Comparison of ENCODE assay signal across 10 cellular contexts in the genomic region with DNA sequence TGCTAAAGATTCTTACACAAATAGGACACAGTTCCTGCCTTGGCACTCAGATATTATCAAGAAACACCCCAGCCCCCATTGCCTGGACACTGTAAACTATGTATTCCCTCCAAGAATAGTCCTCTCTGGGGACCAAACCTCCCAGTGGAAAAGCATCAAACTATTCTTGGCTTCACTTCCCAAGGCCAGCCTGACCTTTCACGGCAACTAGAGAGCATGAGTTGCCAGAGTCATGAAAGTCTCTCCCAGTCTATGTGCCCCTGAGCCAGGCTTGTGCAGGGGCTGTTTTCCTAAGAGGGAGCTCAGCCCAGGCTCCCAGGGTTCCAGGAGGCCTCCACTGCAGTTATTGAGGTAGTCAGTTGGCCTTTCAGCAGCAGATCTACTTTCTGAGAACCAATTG.
DNase-seq lines count a peak whose midpoint lies in the region; ATAC-seq and TF ChIP-seq lines count a peak whose summit lies in the region.
"Had no signal": no experiment of that assay in that cellular context is flagged by ENCODE, and none has a peak within 500 bp of the region (broad histone marks: within the 10 kb centered on the region; RNA-seq: fewer than 3 reads in every experiment).

No MANE protein-coding gene starts in this region.

- CTCF ChIA-PET in activated CD8-positive, alpha-beta T cell treated with anti-CD3 and anti-CD28 coated beads, Interleukin-2, amount 10 ng/mL, durations not matched to agents 7 days and 5 days (lab: Charles Lee): interaction anchor here (0.7 to 1.8 kb wide), 6 partner anchors 9 to 397 kb away, joined by 3 to 7 read pairs (median 4); no protein-coding TSS in a partner anchor
- CTCF ChIA-PET in activated CD8-positive, alpha-beta T cell treated with anti-CD3 and anti-CD28 coated beads for 36 hours (lab: Charles Lee): interaction anchor here (1.1 kb wide), 1 partner anchor 339 kb away, joined by 3 read pairs; no protein-coding TSS in a partner anchor
- CTCF ChIA-PET in activated CD4-positive, alpha-beta memory T cell treated with anti-CD3 and anti-CD28 coated beads, Interleukin-2, amount 10 ng/mL, durations not matched to agents 7 days and 5 days (lab: Charles Lee): no interaction called here

- no peaks in the 10 kb centered on the region for H3K27me3 ChIP-seq in thoracic aorta (replicated peaks; ENCODE audit: insufficient read depth)
- no peaks in the 10 kb centered on the region for H3K27me3 ChIP-seq in body of pancreas

- H3K9me3 ChIP-seq in thoracic aorta (no peaks in the 10 kb centered on the region), body of pancreas (no peaks in the 10 kb centered on the region)

- 18 to 32% methylated on average over 1 of the region's 1 CpG for WGBS in body of pancreas, 2 donors

- no peak for TF ChIP-seq POLR2A in body of pancreas (IDR thresholded peaks at IDR 0.05)

- H3K9me3 Mint-ChIP-seq in activated CD8-positive, alpha-beta T cell treated with anti-CD3 and anti-CD28 coated beads, Interleukin-2, amount 10 ng/mL, durations not matched to agents 7 days and 5 days (ENCODE audit: insufficient read depth): no peaks in the 10 kb centered on the region
- no peaks in the 10 kb centered on the region for H3K9me3 Mint-ChIP-seq in activated CD8-positive, alpha-beta T cell treated with anti-CD3 and anti-CD28 coated beads for 36 hours
- no peaks in the 10 kb centered on the region for H3K9me3 Mint-ChIP-seq in activated CD4-positive, alpha-beta memory T cell treated with anti-CD3 and anti-CD28 coated beads, Interleukin-2, amount 10 ng/mL, durations not matched to agents 7 days and 5 days
- H3K9me3 Mint-ChIP-seq: activated T-helper 2 cell treated with anti-CD3 and anti-CD28 coated beads, Interferon-gamma antibody, Interleukin-2, Interleukin-4, amounts not matched to agents 10 μg/mL and 5 μg/mL and 100 μg/mL, durations not matched to agents 14 hours and 24 hours and 36 hours had no signal

- H3K36me3 Mint-ChIP-seq in activated CD8-positive, alpha-beta T cell treated with anti-CD3 and anti-CD28 coated beads, Interleukin-2, amount 10 ng/mL, durations not matched to agents 7 days and 5 days (ENCODE audit: low read depth): peaks cover 13% of the 10 kb centered on the region
- no peaks in the 10 kb centered on the region for H3K36me3 Mint-ChIP-seq in activated CD8-positive, alpha-beta T cell treated with anti-CD3 and anti-CD28 coated beads for 36 hours (ENCODE audit: low read depth)
- peaks cover 17% of the 10 kb centered on the region for H3K36me3 Mint-ChIP-seq in activated CD4-positive, alpha-beta memory T cell treated with anti-CD3 and anti-CD28 coated beads, Interleukin-2, amount 10 ng/mL, durations not matched to agents 7 days and 5 days (ENCODE audit: low read depth)

- H3K27me3 Mint-ChIP-seq in activated CD8-positive, alpha-beta T cell treated with anti-CD3 and anti-CD28 coated beads, Interleukin-2, amount 10 ng/mL, durations not matched to agents 7 days and 5 days (ENCODE audit: low read depth): peaks cover 4% of the 10 kb centered on the region
- peaks cover 1% of the 10 kb centered on the region for H3K27me3 Mint-ChIP-seq in activated CD8-positive, alpha-beta T cell treated with anti-CD3 and anti-CD28 coated beads for 36 hours
- peaks cover 21% of the 10 kb centered on the region for H3K27me3 Mint-ChIP-seq in activated CD4-positive, alpha-beta memory T cell treated with anti-CD3 and anti-CD28 coated beads, Interleukin-2, amount 10 ng/mL, durations not matched to agents 7 days and 5 days

- H3K4me3 ChIP-seq in thoracic aorta: no peak overlapping the region
- H3K4me3 ChIP-seq in body of pancreas: no peak overlapping the region

- ATAC-seq in activated CD8-positive, alpha-beta T cell treated with anti-CD3 and anti-CD28 coated beads, Interleukin-2, amount 10 ng/mL, durations not matched to agents 7 days and 5 days: no peak
- ATAC-seq in activated CD8-positive, alpha-beta T cell treated with anti-CD3 and anti-CD28 coated beads for 36 hours: no peak
- no peak for ATAC-seq in thoracic aorta (ENCODE audit: insufficient number of reproducible peaks, low FRiP score, low read depth)
- no peak for ATAC-seq in body of pancreas

- no peak overlapping the region for H3K27ac Mint-ChIP-seq in activated CD8-positive, alpha-beta T cell treated with anti-CD3 and anti-CD28 coated beads, Interleukin-2, amount 10 ng/mL, durations not matched to agents 7 days and 5 days
- H3K27ac Mint-ChIP-seq in activated CD8-positive, alpha-beta T cell treated with anti-CD3 and anti-CD28 coated beads for 36 hours: no peak overlapping the region
- H3K27ac Mint-ChIP-seq in activated CD4-positive, alpha-beta memory T cell treated with anti-CD3 and anti-CD28 coated beads, Interleukin-2, amount 10 ng/mL, durations not matched to agents 7 days and 5 days: peak overlapping the region; percentile 67
- H3K27ac Mint-ChIP-seq: activated T-helper 2 cell treated with anti-CD3 and anti-CD28 coated beads, Interferon-gamma antibody, Interleukin-2, Interleukin-4, amounts not matched to agents 10 μg/mL and 5 μg/mL and 100 μg/mL, durations not matched to agents 14 hours and 24 hours and 36 hours had no signal

- H3K27ac ChIP-seq in thoracic aorta (peak overlapping the region; percentile 54 to 79), body of pancreas (no peak overlapping the region)

- no peaks in the 10 kb centered on the region for H3K36me3 ChIP-seq in thoracic aorta
- no peaks in the 10 kb centered on the region for H3K36me3 ChIP-seq in body of pancreas (replicated peaks in 1 of 2; ENCODE audit: insufficient read depth in 1 of 2, low read depth in 2 of 2)

- peak overlapping the region; percentile 52 for H3K4me3 Mint-ChIP-seq in activated CD8-positive, alpha-beta T cell treated with anti-CD3 and anti-CD28 coated beads, Interleukin-2, amount 10 ng/mL, durations not matched to agents 7 days and 5 days
- no peak overlapping the region for H3K4me3 Mint-ChIP-seq in activated CD8-positive, alpha-beta T cell treated with anti-CD3 and anti-CD28 coated beads for 36 hours
- no peak overlapping the region for H3K4me3 Mint-ChIP-seq in activated CD4-positive, alpha-beta memory T cell treated with anti-CD3 and anti-CD28 coated beads, Interleukin-2, amount 10 ng/mL, durations not matched to agents 7 days and 5 days

- no peak for DNase-seq in activated CD8-positive, alpha-beta T cell treated with anti-CD3 and anti-CD28 coated beads, Interleukin-2, amount 10 ng/mL, durations not matched to agents 7 days and 5 days
- DNase-seq in activated CD8-positive, alpha-beta T cell treated with anti-CD3 and anti-CD28 coated beads for 36 hours: no peak
- DNase-seq in activated CD4-positive, alpha-beta memory T cell treated with anti-CD3 and anti-CD28 coated beads, Interleukin-2, amount 10 ng/mL, durations not matched to agents 7 days and 5 days: no peak
- DNase-seq in medulla oblongata (ENCODE audit: extremely low spot score): peak; percentile 4
- no peak for DNase-seq in thoracic aorta (ENCODE audit: low spot score)
- DNase-seq in GM19240 (ENCODE audit: insufficient read length, low spot score): no peak
- no peak for DNase-seq in SIG-M5 (lab: John Stamatoyannopoulos, UW)
- no peak for DNase-seq in body of pancreas
- DNase-seq: MV-4-11 had no signal

- no peak for TF ChIP-seq CTCF in activated CD8-positive, alpha-beta T cell treated with anti-CD3 and anti-CD28 coated beads for 36 hours (IDR thresholded peaks at IDR 0.05)
- TF ChIP-seq CTCF in thoracic aorta (IDR thresholded peaks at IDR 0.05) (no peak), body of pancreas (IDR thresholded peaks at IDR 0.05) (no peak)

- intact Hi-C loops in activated CD8-positive, alpha-beta T cell treated with anti-CD3 and anti-CD28 coated beads for 36 hours (cut with micrococcal nuclease): no loop called here
- intact Hi-C loops in body of pancreas (cut with DNase I): no loop called here

- peaks cover 60% of the 10 kb centered on the region for H3K4me1 Mint-ChIP-seq in activated CD8-positive, alpha-beta T cell treated with anti-CD3 and anti-CD28 coated beads, Interleukin-2, amount 10 ng/mL, durations not matched to agents 7 days and 5 days (ENCODE audit: low read depth)
- H3K4me1 Mint-ChIP-seq in activated CD8-positive, alpha-beta T cell treated with anti-CD3 and anti-CD28 coated beads for 36 hours (ENCODE audit: low read depth): peaks cover 71% of the 10 kb centered on the region
- H3K4me1 Mint-ChIP-seq in activated CD4-positive, alpha-beta memory T cell treated with anti-CD3 and anti-CD28 coated beads, Interleukin-2, amount 10 ng/mL, durations not matched to agents 7 days and 5 days: peaks cover 62% of the 10 kb centered on the region

- H3K4me1 ChIP-seq in thoracic aorta (ENCODE audit: control insufficient read depth in 1 of 2, low read depth in 2 of 2) (peaks cover 30 to 55% of the 10 kb centered on the region in 2 donors), body of pancreas (no peaks in the 10 kb centered on the region)

- POLR2A ChIA-PET in activated CD8-positive, alpha-beta T cell treated with anti-CD3 and anti-CD28 coated beads, Interleukin-2, amount 10 ng/mL, durations not matched to agents 7 days and 5 days (lab: Charles Lee): interaction anchor here (1.7 to 2.0 kb wide), 2 partner anchors 252 to 304 kb away, joined by 5 read pairs; a partner anchor contains a TSS
- POLR2A ChIA-PET in activated CD8-positive, alpha-beta T cell treated with anti-CD3 and anti-CD28 coated beads for 36 hours (lab: Charles Lee): interaction anchor here (0.7 to 1.3 kb wide), 3 partner anchors 12 to 258 kb away, joined by 3 to 5 read pairs (median 4); no protein-coding TSS in a partner anchor
- POLR2A ChIA-PET in activated CD4-positive, alpha-beta memory T cell treated with anti-CD3 and anti-CD28 coated beads, Interleukin-2, amount 10 ng/mL, durations not matched to agents 7 days and 5 days (lab: Charles Lee): interaction anchor here (1.1 to 1.6 kb wide), 3 partner anchors 252 to 1177 kb away, joined by 3 to 6 read pairs (median 5); a partner anchor contains a TSS

Comparison
In these comparisons a context has a peak if more than half of its experiments do, and no peak if none do; other contexts are left out.
1. H3K27ac ChIP-seq: peak in thoracic aorta (2 of 2); none in body of pancreas (0 of 4).